ENCODE assay signal across 1 cellular context in genomic region chr6:133804263-133804662, GRCh38.
TF ChIP-seq lines count a peak whose summit lies in the region.

No MANE protein-coding gene starts in this region.

TF ChIP-seq in K562, 482 proteins besides CTCF, POLR2A, EP300 and RAD21 (continued from another document):
- no peak for TF ChIP-seq MGA (IDR thresholded peaks at IDR 0.05)
- no peak for TF ChIP-seq HCFC1 (IDR thresholded peaks at IDR 0.05; ENCODE audit: low read depth, low read length)
- TF ChIP-seq KLF1 (tag; IDR thresholded peaks at IDR 0.05) = no peak
- TF ChIP-seq ZFP1 (CRISPR knock-in tag; IDR thresholded peaks at IDR 0.05) = no peak
- no peak for TF ChIP-seq SPI1 (IDR thresholded peaks at IDR 0.05; ENCODE audit: borderline replicate concordance, low read depth, low read length)
- TF ChIP-seq MBD1 (CRISPR knock-in tag; IDR thresholded peaks at IDR 0.05) = no peak
- TF ChIP-seq DIDO1 (tag; IDR thresholded peaks at IDR 0.05; ENCODE audit: low read depth) = no peak
- no peak for TF ChIP-seq NFATC3 (IDR thresholded peaks at IDR 0.05)
- no peak for TF ChIP-seq ETV6 (IDR thresholded peaks at IDR 0.05; ENCODE audit: borderline replicate concordance in 1 of 2, low read depth in 2 of 2, low read length in 1 of 2)
- no peak for TF ChIP-seq ETV6 (CRISPR knock-in tag; IDR thresholded peaks at IDR 0.05; ENCODE audit: borderline replicate concordance)
- TF ChIP-seq TRIM24 (IDR thresholded peaks at IDR 0.05) = peak in 1 of 2 experiments; percentile 17; a peak in 1 of 4 replicates
- TF ChIP-seq BMI1 (IDR thresholded peaks at IDR 0.05; ENCODE audit: low read length) = no peak
- no peak for TF ChIP-seq TCF7 (IDR thresholded peaks at IDR 0.05; ENCODE audit: borderline replicate concordance)
- no peak for TF ChIP-seq GTF2B (IDR thresholded peaks at IDR 0.05; ENCODE audit: extremely low read depth, insufficient read length)
- TF ChIP-seq YBX1 (IDR thresholded peaks at IDR 0.05) = no peak
- peak; percentile 38; the same call in 1 of the 2 replicates for TF ChIP-seq IRF9 (tag; IDR thresholded peaks at IDR 0.05)
- TF ChIP-seq ZNF57 (CRISPR knock-in tag; IDR thresholded peaks at IDR 0.05) = no peak
- TF ChIP-seq TCF7L2 (IDR thresholded peaks at IDR 0.05; ENCODE audit: low read depth, low read length) = no peak
TF ChIP-seq in K562: peak in this region for 45.
